11 cellular contexts compared by ENCODE assay signal in genomic region chr4:77120888-77121508, GRCh38. TPM values are rescaled to one million over a fixed set of nuclear protein-coding genes. Genes with fewer than 3 reads are reported as not detected.
DNase-seq lines count a peak whose midpoint lies in the region; ATAC-seq, FAIRE-seq and TF ChIP-seq lines count a peak whose summit lies in the region.
"Had no signal": no experiment of that assay in that cellular context is flagged by ENCODE, and none has a peak within 500 bp of the region (broad histone marks: within the 10 kb centered on the region; RNA-seq: fewer than 3 reads in every experiment).

No MANE protein-coding gene starts in this region.

- H3K27me3 ChIP-seq in pancreas, result no peaks in the 10 kb centered on the region
- H3K27me3 ChIP-seq in CD8-positive, alpha-beta memory T cell (ENCODE audit: insufficient read depth, low read length, poor library complexity, severe bottlenecking), result peaks cover 5% of the 10 kb centered on the region
- H3K27me3 ChIP-seq in SJCRH30, result no peaks in the 10 kb centered on the region
- H3K27me3 ChIP-seq: cardiac muscle cell had no signal

- H3K27me3 Mint-ChIP-seq in CD8-positive, alpha-beta memory T cell, result peaks cover 7 to 36% of the 10 kb centered on the region in 2 donors

- TF ChIP-seq CTCF in pancreas (IDR thresholded peaks at IDR 0.05), result peak in 2 of 4 donors; percentile 21 to 22

- H3K36me3 ChIP-seq in pancreas (no peaks in the 10 kb centered on the region), SJCRH30 (no peaks in the 10 kb centered on the region)
- H3K36me3 ChIP-seq in CD8-positive, alpha-beta memory T cell (ENCODE audit: insufficient read depth, low read length), result no peaks in the 10 kb centered on the region
- H3K36me3 ChIP-seq: cardiac muscle cell had no signal

- no peak overlapping the region for H3K27ac ChIP-seq in pancreas
- H3K27ac ChIP-seq in CD8-positive, alpha-beta memory T cell (ENCODE audit: low read depth, low read length), result no peak overlapping the region
- H3K27ac ChIP-seq in SJCRH30, result no peak overlapping the region
- H3K27ac ChIP-seq: cardiac muscle cell had no signal

- intact Hi-C loops in pancreas (cut with DNase I), result loop anchor here in 1 of 3 donors (10.0 kb wide), 1 partner anchor 84 kb away; no protein-coding TSS in a partner anchor

- H3K4me1 ChIP-seq in pancreas, result no peaks in the 10 kb centered on the region
- no peaks in the 10 kb centered on the region for H3K4me1 ChIP-seq in CD8-positive, alpha-beta memory T cell (ENCODE audit: insufficient read depth, low read length)
- H3K4me1 ChIP-seq in SJCRH30, result no peaks in the 10 kb centered on the region

- H3K4me3 ChIP-seq in pancreas (no peak overlapping the region), SJCRH30 (no peak overlapping the region)
- no peak overlapping the region for H3K4me3 ChIP-seq in CD8-positive, alpha-beta memory T cell (ENCODE audit: low read length)
- H3K4me3 ChIP-seq: cardiac muscle cell had no signal

- peak; percentile 91 for ATAC-seq in GM18867 (IDR thresholded peaks at IDR 0.05; ENCODE audit: unreplicated experiment)
- ATAC-seq in HG03103 (IDR thresholded peaks at IDR 0.05; ENCODE audit: low read depth, unreplicated experiment), result peak; percentile 71
- peak; percentile 80 to 96 (median 88) for ATAC-seq in pancreas

- no peak for FAIRE-seq in pancreas (lab: Jason Lieb, UNC)
- FAIRE-seq: frontal cortex had no signal

- CTCF ChIA-PET in CD8-positive, alpha-beta memory T cell (lab: Charles Lee), result no interaction called here

- DNase-seq in amniotic epithelial cell (ENCODE audit: low read depth) (peak; percentile 27), pancreas (peak in 1 of 6 donors; percentile 24), SJCRH30 (no peak), T1000 (lab: John Stamatoyannopoulos, UW) (no peak), GDM1 (lab: John Stamatoyannopoulos, UW) (no peak)
- DNase-seq in CD8-positive, alpha-beta memory T cell, result no peak
- DNase-seq: activated CD8-positive, alpha-beta memory T cell treated with anti-CD3 and anti-CD28 coated beads, Interleukin-2, amount 50 U/mL, for 4 hours had no signal

- H3K4me3 Mint-ChIP-seq in CD8-positive, alpha-beta memory T cell, result no peak overlapping the region

- H3K9me3 Mint-ChIP-seq in CD8-positive, alpha-beta memory T cell, result no peaks in the 10 kb centered on the region

- H3K9me3 ChIP-seq in pancreas (no peaks in the 10 kb centered on the region), SJCRH30 (replicated peaks) (no peaks in the 10 kb centered on the region)
- H3K9me3 ChIP-seq in CD8-positive, alpha-beta memory T cell (ENCODE audit: low read length), result no peaks in the 10 kb centered on the region

- no peaks in the 10 kb centered on the region for H3K36me3 Mint-ChIP-seq in CD8-positive, alpha-beta memory T cell

- POLR2A ChIA-PET in CD8-positive, alpha-beta memory T cell (lab: Charles Lee), result no interaction called here

- H3K27ac Mint-ChIP-seq in CD8-positive, alpha-beta memory T cell, result no peak overlapping the region

- 51 to 53% methylated on average over 8 of the region's 8 CpGs for WGBS in pancreas, 2 donors

- H3K4me1 Mint-ChIP-seq in CD8-positive, alpha-beta memory T cell, result no peaks in the 10 kb centered on the region

RNA-seq across cellular contexts. Expression of gene CCNG2, which starts 36.0 kb away (rescaled TPM):
- total RNA-seq in pancreas, result 10 to 100 TPM in 3 of 6 donors, 1 to 10 TPM in 3; 4.7 to 30.2 (median 12.8) TPM
- polyA plus RNA-seq in pancreas, result 1 to 10 TPM; 5.1 to 6.1 TPM
- 1 to 10 TPM; 3.7 to 4.0 TPM for total RNA-seq in CD8-positive, alpha-beta memory T cell
- polyA plus RNA-seq in CD8-positive, alpha-beta memory T cell, result 23.9 TPM
- total RNA-seq in SJCRH30 (2014; rRNA removed; shearing (Covaris generic)), result 48.0 and 52.6 TPM in 2 replicates

RNA-seq across cellular contexts. Expression of gene CCNI, which starts 45.2 kb away (rescaled TPM):
- 100 to 1,000 TPM; 149 to 196 (median 169) TPM for total RNA-seq in pancreas
- polyA plus RNA-seq in pancreas, result 100 to 1,000 TPM in 1 of 2 donors, 10 to 100 TPM in 1; 33.3 to 101 TPM
- total RNA-seq in CD8-positive, alpha-beta memory T cell, result 100 to 1,000 TPM; 191 to 206 TPM
- polyA plus RNA-seq in CD8-positive, alpha-beta memory T cell, result 325 TPM
- total RNA-seq in SJCRH30 (2014; rRNA removed; shearing (Covaris generic)), result 342 and 371 TPM in 2 replicates
